In genomic region chr5:124480964-124481363, GRCh38 we compare ENCODE assay signal across 34 cellular contexts.
"Had no signal": no experiment of that assay in that cellular context is flagged by ENCODE, and none has a peak within 500 bp of the region (broad histone marks: within the 10 kb centered on the region; RNA-seq: fewer than 3 reads in every experiment).

No MANE protein-coding gene starts in this region.

- H3K4me1 ChIP-seq: SJCRH30 had no signal

- ATAC-seq: activated CD8-positive, alpha-beta memory T cell treated with anti-CD3 and anti-CD28 coated beads, Interleukin-2, amount 10 ng/mL, durations not matched to agents 7 days and 5 days; activated T-cell treated with anti-CD3 and anti-CD28 coated beads, Interleukin-2, amount 50 U/mL, for 72 hours; activated T-helper 17 cell treated with anti-CD3 and anti-CD28 coated beads, Interleukin-2, amount 50 U/mL, for 72 hours had no signal

- H3K36me3 ChIP-seq: brain microvascular endothelial cell, SJCRH30, WERI-Rb-1 had no signal

- H3K27ac ChIP-seq: brain microvascular endothelial cell, PC-9, RWPE1, SJCRH30, SK-N-MC, WERI-Rb-1 had no signal

- DNase-seq: activated CD4-positive, alpha-beta memory T cell treated with anti-CD3 and anti-CD28 coated beads, Interleukin-2, amount 10 ng/mL, durations not matched to agents 7 days and 5 days; activated CD4-positive, alpha-beta T cell treated with anti-CD3 and anti-CD28 coated beads for 1 hour; activated CD4-positive, alpha-beta T cell treated with anti-CD3 and anti-CD28 coated beads for 48 hours; activated CD4-positive, CD25-positive, alpha-beta regulatory T cell; activated CD8-positive, alpha-beta memory T cell treated with anti-CD3 and anti-CD28 coated beads for 24 hours; activated CD8-positive, alpha-beta memory T cell treated with anti-CD3 and anti-CD28 coated beads, Interleukin-2, amount 10 ng/mL, durations not matched to agents 7 days and 5 days; activated CD8-positive, alpha-beta memory T cell treated with anti-CD3 and anti-CD28 coated beads, Interleukin-2, amount 50 U/mL, for 48 hours; activated effector memory CD4-positive, alpha-beta T cell treated with anti-CD3 and anti-CD28 coated beads, Interleukin-2, amount 50 U/mL, for 16 hours; activated naive CD4-positive, alpha-beta T cell; activated naive CD4-positive, alpha-beta T cell treated with anti-CD3 and anti-CD28 coated beads, Interleukin-2, amount 50 U/mL, for 16 hours; activated naive CD8-positive, alpha-beta T cell treated with anti-CD3 and anti-CD28 coated beads for 36 hours; activated T-cell treated with anti-CD3 and anti-CD28 coated beads, Interleukin-2, amount 50 U/mL, for 72 hours; amniotic stem cell; aorta; brain microvascular endothelial cell; Karpas-422; MV-4-11; NCI-H1092; NCI-H1436 treated with DMSO at 0.1 percent for 48 hours; NCI-H1694 treated with DMSO at 0.1 percent for 48 hours; NCI-H2029; NCI-H345; NCI-H510A; NCI-H526; NCI-H748 treated with DMSO at 0.1 percent for 48 hours; NK-92 treated with Interleukin-12 subunit alpha and Interleukin-12 subunit beta, amount 100 ng/mL, for 24 hours; PC-9; SHP77; SJCRH30; T1000; WERI-Rb-1 had no signal

- H3K4me2 ChIP-seq: PC-9 had no signal

- H3K9me3 ChIP-seq: SJCRH30 had no signal

- H2AFZ ChIP-seq: PC-9 had no signal

- H3K27me3 ChIP-seq: brain microvascular endothelial cell, SJCRH30 had no signal

- H3K4me3 ChIP-seq: PC-9, SJCRH30, SK-N-MC had no signal
